ENCODE assay signal across 2 cellular contexts in genomic region chr7:132509667-132510066, GRCh38.
TF ChIP-seq lines count a peak whose summit lies in the region.

No MANE protein-coding gene starts in this region.

TF ChIP-seq in IMR-90, 13 proteins besides CTCF, POLR2A, EP300 and RAD21:
- no peak for TF ChIP-seq SMC3 (IDR thresholded peaks at IDR 0.05; ENCODE audit: low read depth, low read length)
- no peak for TF ChIP-seq MAZ (IDR thresholded peaks at IDR 0.05; ENCODE audit: borderline replicate concordance, low read depth, low read length)
- no peak for TF ChIP-seq USF2 (IDR thresholded peaks at IDR 0.05; ENCODE audit: low read depth, low read length)
- no peak for TF ChIP-seq CHD1 (IDR thresholded peaks at IDR 0.05; ENCODE audit: low read depth, low read length)
- no peak for TF ChIP-seq FOS (IDR thresholded peaks at IDR 0.05; ENCODE audit: low read depth, low read length)
- no peak for TF ChIP-seq RCOR1 (IDR thresholded peaks at IDR 0.05; ENCODE audit: insufficient replicate concordance, low read length)
- no peak for TF ChIP-seq NFE2L2 (IDR thresholded peaks at IDR 0.05; ENCODE audit: low read depth, low read length)
- no peak for TF ChIP-seq MXI1 (IDR thresholded peaks at IDR 0.05; ENCODE audit: borderline replicate concordance, low read depth, low read length)
- TF ChIP-seq MAFK (IDR thresholded peaks at IDR 0.05; ENCODE audit: low read depth, low read length) = no peak
- TF ChIP-seq ELK1 (IDR thresholded peaks at IDR 0.05; ENCODE audit: borderline replicate concordance, low read depth, low read length) = no peak
- no peak for TF ChIP-seq CEBPB (IDR thresholded peaks at IDR 0.05; ENCODE audit: low read depth, low read length)
- TF ChIP-seq RFX5 (IDR thresholded peaks at IDR 0.05; ENCODE audit: low read depth, low read length) = no peak

TF ChIP-seq in GM23338, 12 proteins besides CTCF, POLR2A, EP300 and RAD21:
- TF ChIP-seq JUNB (IDR thresholded peaks at IDR 0.05; ENCODE audit: unreplicated experiment) (no peak), EZH2phosphoT487 (IDR thresholded peaks at IDR 0.05; ENCODE audit: unreplicated experiment) (no peak), CREB1 (CRISPR knock-in tag; IDR thresholded peaks at IDR 0.05; ENCODE audit: low read depth) (no peak), ETS1 (IDR thresholded peaks at IDR 0.05) (no peak), EZH2 (IDR thresholded peaks at IDR 0.05; ENCODE audit: low read depth, unreplicated experiment) (no peak), ZNF114 (CRISPR knock-in tag; IDR thresholded peaks at IDR 0.05) (no peak), ZNF462 (CRISPR knock-in tag; IDR thresholded peaks at IDR 0.05) (no peak), POLR2AphosphoS5 (IDR thresholded peaks at IDR 0.05; ENCODE audit: low read depth) (no peak), REST (IDR thresholded peaks at IDR 0.05; ENCODE audit: unreplicated experiment) (no peak), STAT1 (IDR thresholded peaks at IDR 0.05; ENCODE audit: unreplicated experiment) (no peak), ZNF331 (CRISPR knock-in tag; IDR thresholded peaks at IDR 0.05; ENCODE audit: low read depth) (no peak), NANOG (IDR thresholded peaks at IDR 0.05; ENCODE audit: borderline replicate concordance) (no peak)
